ENCODE assay signal across 1 cellular context in the genomic region with DNA sequence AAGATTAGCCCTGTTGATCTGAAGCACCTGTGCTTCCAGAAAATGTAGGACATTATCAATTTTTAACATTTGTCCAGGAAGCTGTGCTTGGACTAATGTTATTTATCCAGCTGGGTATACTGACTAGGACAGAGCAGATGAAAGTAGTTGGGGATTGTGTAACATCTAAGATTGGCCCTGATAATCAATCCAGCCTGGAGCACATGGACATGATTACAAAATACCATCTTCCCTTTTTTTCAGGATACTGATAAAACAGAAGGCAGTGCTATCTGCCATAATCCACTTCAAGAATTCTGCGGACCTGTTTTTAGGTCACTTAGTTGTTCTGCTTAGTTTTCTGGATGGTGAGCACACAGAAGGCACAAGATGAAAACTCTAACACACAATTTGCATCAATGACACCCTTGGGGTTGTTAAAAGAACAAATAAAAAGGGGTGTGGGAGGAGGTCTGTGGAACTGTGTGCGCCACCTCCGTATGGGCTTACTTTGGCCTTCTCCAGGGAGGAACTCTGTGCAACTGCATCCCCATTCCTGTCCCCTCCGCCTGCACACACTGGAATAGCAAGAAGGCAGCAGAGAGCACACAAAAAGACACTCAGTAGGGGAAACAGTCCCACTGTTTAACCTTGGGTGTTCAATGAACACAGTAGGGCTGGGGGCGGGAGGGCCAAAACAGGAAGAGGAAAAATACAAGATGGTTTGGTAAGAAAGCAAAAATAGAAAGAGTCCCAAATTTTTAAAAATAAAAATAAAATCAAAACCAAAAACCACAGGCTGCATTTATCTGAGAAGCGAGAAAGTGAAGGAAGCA.
A peak's percentile ranks its signal among the peaks of the same experiment; 100 is the strongest.
TF ChIP-seq lines count a peak whose summit lies in the region.

No MANE protein-coding gene starts in this region.

TF ChIP-seq in HepG2, 621 proteins besides CTCF, POLR2A, EP300 and RAD21 (continued from another document and continues in another):
- TF ChIP-seq ZNF670 (CRISPR knock-in tag; IDR thresholded peaks at IDR 0.05; ENCODE audit: borderline replicate concordance) = no peak
- TF ChIP-seq MAFK (conservative IDR thresholded peaks at IDR 0.05 in 1 of 2, IDR thresholded peaks at IDR 0.05 in 1 of 2; ENCODE audit: low read length in 2 of 2) = no peak
- no peak for TF ChIP-seq ZSCAN12 (CRISPR knock-in tag; IDR thresholded peaks at IDR 0.05)
- no peak for TF ChIP-seq ZNF142 (CRISPR knock-in tag; IDR thresholded peaks at IDR 0.05)
- TF ChIP-seq ZBTB49 (CRISPR knock-in tag; IDR thresholded peaks at IDR 0.05; ENCODE audit: borderline replicate concordance) = no peak
- TF ChIP-seq EHMT2 (IDR thresholded peaks at IDR 0.05; ENCODE audit: borderline replicate concordance, low read depth, low read length) = no peak
- TF ChIP-seq, protein P1, sequence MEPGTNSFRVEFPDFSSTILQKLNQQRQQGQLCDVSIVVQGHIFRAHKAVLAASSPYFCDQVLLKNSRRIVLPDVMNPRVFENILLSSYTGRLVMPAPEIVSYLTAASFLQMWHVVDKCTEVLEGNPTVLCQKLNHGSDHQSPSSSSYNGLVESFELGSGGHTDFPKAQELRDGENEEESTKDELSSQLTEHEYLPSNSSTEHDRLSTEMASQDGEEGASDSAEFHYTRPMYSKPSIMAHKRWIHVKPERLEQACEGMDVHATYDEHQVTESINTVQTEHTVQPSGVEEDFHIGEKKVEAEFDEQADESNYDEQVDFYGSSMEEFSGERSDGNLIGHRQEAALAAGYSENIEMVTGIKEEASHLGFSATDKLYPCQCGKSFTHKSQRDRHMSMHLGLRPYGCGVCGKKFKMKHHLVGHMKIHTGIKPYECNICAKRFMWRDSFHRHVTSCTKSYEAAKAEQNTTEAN (CRISPR knock-in tag; conservative IDR thresholded peaks at IDR 0.05) = 0 out of 2 replicates have a peak, but pooled peaks have one; percentile 20
- no peak for TF ChIP-seq RBM39 (IDR thresholded peaks at IDR 0.05; ENCODE audit: low read depth, low read length, poor library complexity, severe bottlenecking)
- TF ChIP-seq ZBTB3 (CRISPR knock-in tag; IDR thresholded peaks at IDR 0.05; ENCODE audit: borderline replicate concordance, low read depth) = 0 out of 2 replicates have a peak, but pooled peaks have one; percentile 31
- no peak for TF ChIP-seq SMARCE1 (IDR thresholded peaks at IDR 0.05; ENCODE audit: borderline replicate concordance)
- no peak for TF ChIP-seq SUZ12 (IDR thresholded peaks at IDR 0.05; ENCODE audit: low read depth, low read length)
- no peak for TF ChIP-seq ZNF75D (CRISPR knock-in tag; IDR thresholded peaks at IDR 0.05; ENCODE audit: borderline replicate concordance)
- no peak for TF ChIP-seq ZNF367 (CRISPR knock-in tag; IDR thresholded peaks at IDR 0.05; ENCODE audit: borderline replicate concordance)
- TF ChIP-seq, protein P2, sequence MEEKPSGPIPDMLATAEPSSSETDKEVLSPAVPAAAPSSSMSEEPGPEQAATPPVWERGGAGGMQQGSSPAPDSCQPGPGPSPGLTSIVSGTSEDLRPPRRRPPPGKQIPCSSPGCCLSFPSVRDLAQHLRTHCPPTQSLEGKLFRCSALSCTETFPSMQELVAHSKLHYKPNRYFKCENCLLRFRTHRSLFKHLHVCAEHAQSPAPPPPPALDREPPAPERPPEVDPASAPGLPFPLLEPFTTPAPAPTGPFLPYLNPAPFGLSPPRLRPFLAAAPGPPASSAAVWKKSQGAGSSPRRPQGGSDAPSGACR (CRISPR knock-in tag; IDR thresholded peaks at IDR 0.05) = no peak
- TF ChIP-seq KLF12 (CRISPR knock-in tag; IDR thresholded peaks at IDR 0.05; ENCODE audit: borderline replicate concordance) = no peak
- TF ChIP-seq RORA (CRISPR knock-in tag; IDR thresholded peaks at IDR 0.05) = no peak
- TF ChIP-seq ARNT (IDR thresholded peaks at IDR 0.05) = no peak
- TF ChIP-seq, protein P3, sequence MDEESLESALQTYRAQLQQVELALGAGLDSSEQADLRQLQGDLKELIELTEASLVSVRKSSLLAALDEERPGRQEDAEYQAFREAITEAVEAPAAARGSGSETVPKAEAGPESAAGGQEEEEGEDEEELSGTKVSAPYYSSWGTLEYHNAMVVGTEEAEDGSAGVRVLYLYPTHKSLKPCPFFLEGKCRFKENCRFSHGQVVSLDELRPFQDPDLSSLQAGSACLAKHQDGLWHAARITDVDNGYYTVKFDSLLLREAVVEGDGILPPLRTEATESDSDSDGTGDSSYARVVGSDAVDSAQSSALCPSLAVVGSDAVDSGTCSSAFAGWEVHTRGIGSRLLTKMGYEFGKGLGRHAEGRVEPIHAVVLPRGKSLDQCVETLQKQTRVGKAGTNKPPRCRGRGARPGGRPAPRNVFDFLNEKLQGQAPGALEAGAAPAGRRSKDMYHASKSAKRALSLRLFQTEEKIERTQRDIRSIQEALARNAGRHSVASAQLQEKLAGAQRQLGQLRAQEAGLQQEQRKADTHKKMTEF (CRISPR knock-in tag; IDR thresholded peaks at IDR 0.05) = peak; percentile 91
- TF ChIP-seq KDM2A (CRISPR knock-in tag; IDR thresholded peaks at IDR 0.05; ENCODE audit: borderline replicate concordance, low read depth) = no peak
- peak; percentile 68 for TF ChIP-seq THAP11 (CRISPR knock-in tag; IDR thresholded peaks at IDR 0.05)
- no peak for TF ChIP-seq ZFYVE20 (CRISPR knock-in tag; IDR thresholded peaks at IDR 0.05; ENCODE audit: borderline replicate concordance, low read depth)
- peak; percentile 72 for TF ChIP-seq NFKBIZ (CRISPR knock-in tag; IDR thresholded peaks at IDR 0.05)
- TF ChIP-seq TRIM24 (CRISPR knock-in tag; IDR thresholded peaks at IDR 0.05) = no peak
- TF ChIP-seq NFKB2 (CRISPR knock-in tag; IDR thresholded peaks at IDR 0.05; ENCODE audit: borderline replicate concordance) = no peak
- TF ChIP-seq, protein P4, sequence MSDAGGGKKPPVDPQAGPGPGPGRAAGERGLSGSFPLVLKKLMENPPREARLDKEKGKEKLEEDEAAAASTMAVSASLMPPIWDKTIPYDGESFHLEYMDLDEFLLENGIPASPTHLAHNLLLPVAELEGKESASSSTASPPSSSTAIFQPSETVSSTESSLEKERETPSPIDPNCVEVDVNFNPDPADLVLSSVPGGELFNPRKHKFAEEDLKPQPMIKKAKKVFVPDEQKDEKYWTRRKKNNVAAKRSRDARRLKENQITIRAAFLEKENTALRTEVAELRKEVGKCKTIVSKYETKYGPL (CRISPR knock-in tag; IDR thresholded peaks at IDR 0.05) = peak; percentile 85
- no peak for TF ChIP-seq FOSL1 (CRISPR knock-in tag; IDR thresholded peaks at IDR 0.05; ENCODE audit: borderline replicate concordance)
- peak; percentile 41; the same call in 1 of the 3 replicates for TF ChIP-seq MXI1 (IDR thresholded peaks at IDR 0.05; ENCODE audit: borderline replicate concordance, low read depth, low read length)
- TF ChIP-seq TCF7L2 (IDR thresholded peaks at IDR 0.05; ENCODE audit: low read depth, low read length) = peak; percentile 22; the same call in 1 of the 2 replicates
- TF ChIP-seq, protein P5, sequence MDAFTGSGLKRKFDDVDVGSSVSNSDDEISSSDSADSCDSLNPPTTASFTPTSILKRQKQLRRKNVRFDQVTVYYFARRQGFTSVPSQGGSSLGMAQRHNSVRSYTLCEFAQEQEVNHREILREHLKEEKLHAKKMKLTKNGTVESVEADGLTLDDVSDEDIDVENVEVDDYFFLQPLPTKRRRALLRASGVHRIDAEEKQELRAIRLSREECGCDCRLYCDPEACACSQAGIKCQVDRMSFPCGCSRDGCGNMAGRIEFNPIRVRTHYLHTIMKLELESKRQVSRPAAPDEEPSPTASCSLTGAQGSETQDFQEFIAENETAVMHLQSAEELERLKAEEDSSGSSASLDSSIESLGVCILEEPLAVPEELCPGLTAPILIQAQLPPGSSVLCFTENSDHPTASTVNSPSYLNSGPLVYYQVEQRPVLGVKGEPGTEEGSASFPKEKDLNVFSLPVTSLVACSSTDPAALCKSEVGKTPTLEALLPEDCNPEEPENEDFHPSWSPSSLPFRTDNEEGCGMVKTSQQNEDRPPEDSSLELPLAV (CRISPR knock-in tag; conservative IDR thresholded peaks at IDR 0.05; ENCODE audit: low read depth) = no peak
- no peak for TF ChIP-seq CREBL2 (CRISPR knock-in tag; IDR thresholded peaks at IDR 0.05; ENCODE audit: borderline replicate concordance)
- peak; percentile 96 for TF ChIP-seq GATA4 (IDR thresholded peaks at IDR 0.05; ENCODE audit: borderline replicate concordance, low read depth)
- no peak for TF ChIP-seq CHD2 (IDR thresholded peaks at IDR 0.05; ENCODE audit: low read depth, low read length)
- TF ChIP-seq TERF1 (CRISPR knock-in tag; IDR thresholded peaks at IDR 0.05) = no peak
- TF ChIP-seq ZNF235 (CRISPR knock-in tag; IDR thresholded peaks at IDR 0.05; ENCODE audit: borderline replicate concordance) = no peak
- TF ChIP-seq ZNF143 (CRISPR knock-in tag; IDR thresholded peaks at IDR 0.05) = no peak
- TF ChIP-seq IRF9 (CRISPR knock-in tag; IDR thresholded peaks at IDR 0.05; ENCODE audit: borderline replicate concordance) = no peak
- TF ChIP-seq GPN1 (CRISPR knock-in tag; IDR thresholded peaks at IDR 0.05; ENCODE audit: borderline replicate concordance) = no peak
- TF ChIP-seq ZNF335 (CRISPR knock-in tag; IDR thresholded peaks at IDR 0.05) = no peak
- TF ChIP-seq ZKSCAN5 (CRISPR knock-in tag; IDR thresholded peaks at IDR 0.05) = no peak
- 0 out of 2 replicates have a peak, but pooled peaks have one; percentile 63 for TF ChIP-seq ZNF761 (CRISPR knock-in tag; conservative IDR thresholded peaks at IDR 0.05)
- TF ChIP-seq NONO (IDR thresholded peaks at IDR 0.05) = no peak
- no peak for TF ChIP-seq NONO (CRISPR knock-in tag; conservative IDR thresholded peaks at IDR 0.05)
- TF ChIP-seq SRSF9 (IDR thresholded peaks at IDR 0.05; ENCODE audit: borderline replicate concordance, insufficient read depth, low read depth, low read length, poor library complexity, severe bottlenecking) = no peak
- TF ChIP-seq PTBP1 (IDR thresholded peaks at IDR 0.05; ENCODE audit: low read depth, low read length, poor library complexity, severe bottlenecking) = no peak
